7 cellular contexts compared by ENCODE assay signal in genomic region chr6:28867078-28867414, GRCh38. TPM values are rescaled to one million over a fixed set of nuclear protein-coding genes. Genes with fewer than 3 reads are reported as not detected.
A peak's percentile ranks its signal among the peaks of the same experiment; 100 is the strongest.
DNase-seq lines count a peak whose midpoint lies in the region; ATAC-seq and TF ChIP-seq lines count a peak whose summit lies in the region.

No MANE protein-coding gene starts in this region.

- intact Hi-C loops in ovary (cut with DNase I), result no loop called here

- no peaks in the 10 kb centered on the region for H3K9me3 ChIP-seq in T-helper 17 cell (ENCODE audit: control insufficient read depth, low read length, poor library complexity, severe bottlenecking)
- no peaks in the 10 kb centered on the region for H3K9me3 ChIP-seq in ovary

- no peak for TF ChIP-seq EP300 in ovary (IDR thresholded peaks at IDR 0.05)

- no peak for DNase-seq in GM06990 (ENCODE audit: extremely low read depth, insufficient read length)
- DNase-seq in T-helper 17 cell, result no peak
- DNase-seq in fibroblast of mammary gland (ENCODE audit: low read depth), result peak; percentile 13
- DNase-seq in ovary, result no peak
- DNase-seq in COLO829 (ENCODE audit: low spot score), result no peak
- no peak for DNase-seq in T1000 (lab: John Stamatoyannopoulos, UW)

- H3K36me3 ChIP-seq in GM06990 (ENCODE audit: control insufficient read depth, insufficient read depth, low read length) (no peaks in the 10 kb centered on the region), ovary (no peaks in the 10 kb centered on the region)

- H3K27ac Mint-ChIP-seq in T-helper 17 cell, result peak overlapping the region; percentile 54

- H3K4me3 ChIP-seq in GM06990 (replicated peaks; ENCODE audit: low read depth, low read length) (peak overlapping the region; percentile 74; the same call in 1 of the 2 replicates), fibroblast of mammary gland (ENCODE audit: control insufficient read depth, low read depth, low read length) (peak overlapping the region; percentile 56), ovary (peak overlapping the region; percentile 58)

- H3K4me1 ChIP-seq in ovary (ENCODE audit: insufficient read depth), result peaks cover 2% of the 10 kb centered on the region

- TF ChIP-seq POLR2A in ovary (IDR thresholded peaks at IDR 0.05), result no peak

- H3K27me3 Mint-ChIP-seq in T-helper 17 cell, result no peaks in the 10 kb centered on the region

- H3K27me3 ChIP-seq in GM06990 (replicated peaks; ENCODE audit: control insufficient read depth, insufficient read depth, low read length), result no peaks in the 10 kb centered on the region
- H3K27me3 ChIP-seq in ovary, result no peaks in the 10 kb centered on the region

- peak overlapping the region; percentile 87 for H3K4me3 Mint-ChIP-seq in T-helper 17 cell

- H3K27ac ChIP-seq in ovary, result peak overlapping the region in 1 of 2 donors; percentile 81

- 3 to 6% (median 4%) methylated on average over 5 of the region's 5 CpGs for WGBS in ovary, 3 donors

- no peaks in the 10 kb centered on the region for H3K36me3 Mint-ChIP-seq in T-helper 17 cell (ENCODE audit: low read depth)

- H3K4me1 Mint-ChIP-seq in T-helper 17 cell, result peaks cover 18% of the 10 kb centered on the region

- ATAC-seq in HG02840 (IDR thresholded peaks at IDR 0.05; ENCODE audit: low FRiP score, unreplicated experiment) (peak; percentile 15), T-helper 17 cell (peak; percentile 14)

- TF ChIP-seq CTCF in GM06990 (IDR thresholded peaks at IDR 0.05; ENCODE audit: insufficient read depth, low read length, poor library complexity, severe bottlenecking) (no peak), fibroblast of mammary gland (conservative IDR thresholded peaks at IDR 0.05; ENCODE audit: control insufficient read depth, insufficient read depth, low read depth, low read length) (no peak), ovary (IDR thresholded peaks at IDR 0.05) (no peak)

RNA-seq across cellular contexts. Expression of gene TRIM27, which starts 56.7 kb away (rescaled TPM):
- total RNA-seq in T-helper 17 cell (10 to 100 TPM; 21.9 to 22.0 TPM), ovary (10 to 100 TPM; 43.7 to 57.6 (median 48.8) TPM)
- 10 to 100 TPM; 33.3 to 61.1 TPM for polyA plus RNA-seq in ovary
